In the genomic region with DNA sequence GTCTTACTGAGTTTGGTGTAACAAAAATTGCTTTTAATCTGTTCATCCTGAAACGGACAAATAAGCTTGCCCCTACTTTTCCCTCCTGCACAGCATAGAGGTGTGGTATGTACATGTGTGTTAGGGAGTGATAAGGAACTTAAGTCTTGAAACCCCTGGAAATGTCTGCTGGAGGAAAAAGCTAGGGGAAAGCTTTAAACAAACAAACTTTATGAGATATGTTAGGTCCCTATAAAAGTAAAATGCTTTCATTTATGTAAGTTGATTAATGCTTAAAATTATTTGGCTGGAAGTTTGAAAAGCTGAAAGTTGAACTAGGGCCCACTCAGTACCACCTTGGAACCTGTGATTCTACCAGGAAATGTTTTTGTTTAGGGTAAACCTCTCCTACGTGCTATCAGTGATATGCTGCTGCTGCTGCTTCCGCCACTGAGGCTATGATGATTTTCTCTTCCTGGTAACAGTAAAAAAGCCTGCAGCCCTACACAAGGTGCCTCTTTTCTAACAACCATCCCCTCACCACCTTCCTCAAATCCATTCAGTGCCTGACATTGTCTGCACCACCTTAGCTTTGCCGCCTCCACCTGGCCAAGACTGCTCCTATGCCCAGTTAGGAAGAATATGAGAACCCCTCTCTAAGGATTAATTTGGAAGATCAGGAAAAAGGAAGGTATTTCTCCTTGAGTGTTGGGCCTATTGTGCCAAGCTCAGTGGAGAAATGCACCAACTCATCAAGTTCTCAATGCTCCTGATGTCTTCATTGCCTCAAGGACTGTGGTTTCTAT, we compare ENCODE assay signal across 11 cellular contexts. TPM values are rescaled to one million over a fixed set of nuclear protein-coding genes. Genes with fewer than 3 reads are reported as not detected.
A peak's percentile ranks its signal among the peaks of the same experiment; 100 is the strongest.
DNase-seq lines count a peak whose midpoint lies in the region; ATAC-seq and TF ChIP-seq lines count a peak whose summit lies in the region.
"Had no signal": no experiment of that assay in that cellular context is flagged by ENCODE, and none has a peak within 500 bp of the region (broad histone marks: within the 10 kb centered on the region; RNA-seq: fewer than 3 reads in every experiment).

No MANE protein-coding gene starts in this region.

- H3K9me3 ChIP-seq in left ventricle myocardium inferior (replicated peaks) = no peaks in the 10 kb centered on the region
- H3K9me3 ChIP-seq in T-helper 17 cell (ENCODE audit: control insufficient read depth, low read length, poor library complexity, severe bottlenecking) = no peaks in the 10 kb centered on the region
- H3K9me3 ChIP-seq: pancreas had no signal

- ATAC-seq in T-helper 17 cell = no peak
- ATAC-seq: pancreas, T-cell had no signal

- peaks cover 51% of the 10 kb centered on the region for H3K4me1 ChIP-seq in left ventricle myocardium inferior

- no peak for TF ChIP-seq CTCF in left ventricle myocardium inferior (IDR thresholded peaks at IDR 0.05; ENCODE audit: borderline replicate concordance)
- TF ChIP-seq CTCF in epithelial cell of proximal tubule (conservative IDR thresholded peaks at IDR 0.05; ENCODE audit: low read depth, low read length) = peak; percentile 24
- TF ChIP-seq CTCF in type B pancreatic cell (conservative IDR thresholded peaks at IDR 0.05) = no peak

- no peak overlapping the region for H3K4me3 ChIP-seq in left ventricle myocardium inferior
- H3K4me3 ChIP-seq in epithelial cell of proximal tubule (ENCODE audit: low read depth, low read length) = no peak overlapping the region
- H3K4me3 ChIP-seq: pancreas had no signal

- H3K27me3 Mint-ChIP-seq in T-helper 17 cell (peaks cover 4% of the 10 kb centered on the region), type B pancreatic cell (peaks cover 7% of the 10 kb centered on the region)

- H3K27me3 ChIP-seq in left ventricle myocardium inferior (ENCODE audit: low read depth) = no peaks in the 10 kb centered on the region
- H3K27me3 ChIP-seq: pancreas had no signal

- DNase-seq in left ventricle myocardium inferior (no peak), cardiac septum (ENCODE audit: low spot score) (no peak), T-helper 17 cell (no peak), epithelial cell of proximal tubule (ENCODE audit: low read depth) (no peak), type B pancreatic cell (ENCODE audit: extremely low spot score, unreplicated experiment) (no peak), NCI-H2081 treated with DMSO at 0.1 percent for 48 hours (lab: John Stamatoyannopoulos, UW) (no peak), 8988T (no peak), HuH-7.5 (ENCODE audit: low spot score) (no peak)
- DNase-seq: NCI-H2171, pancreas had no signal

- intact Hi-C loops in left ventricle myocardium inferior (cut with micrococcal nuclease) (no loop called here), cardiac septum (cut with DNase I) (loop anchor here (5.0 kb wide), 1 partner anchor 72 kb away; no protein-coding TSS in a partner anchor)

- peak overlapping the region; percentile 27 for H3K27ac ChIP-seq in left ventricle myocardium inferior (replicated peaks)
- H3K27ac ChIP-seq: pancreas had no signal

- H3K36me3 Mint-ChIP-seq in T-helper 17 cell (ENCODE audit: low read depth) (peaks cover 4% of the 10 kb centered on the region), type B pancreatic cell (no peaks in the 10 kb centered on the region)
- H3K36me3 Mint-ChIP-seq: T-cell had no signal

- H3K27ac Mint-ChIP-seq in T-helper 17 cell (no peak overlapping the region), type B pancreatic cell (no peak overlapping the region)

- H3K4me1 Mint-ChIP-seq in T-helper 17 cell = peaks cover 25% of the 10 kb centered on the region
- H3K4me1 Mint-ChIP-seq in type B pancreatic cell (ENCODE audit: unreplicated experiment) = peaks cover 17% of the 10 kb centered on the region

- H3K4me3 Mint-ChIP-seq in T-helper 17 cell (peak overlapping the region; percentile 21), type B pancreatic cell (peak overlapping the region; percentile 18)

- H3K9me3 Mint-ChIP-seq in type B pancreatic cell = no peaks in the 10 kb centered on the region
- H3K9me3 Mint-ChIP-seq: T-cell had no signal

- no peaks in the 10 kb centered on the region for H3K36me3 ChIP-seq in left ventricle myocardium inferior
- H3K36me3 ChIP-seq: pancreas had no signal

RNA-seq across cellular contexts. Expression of a gene that starts 2.5 kb away (rescaled TPM):
- 21.7 TPM for total RNA-seq in left ventricle myocardium inferior
- total RNA-seq in cardiac septum = 26.2 TPM
- total RNA-seq in T-helper 17 cell = 1 to 10 TPM; 6.9 to 7.1 TPM
- 109 and 130 TPM in 2 replicates for total RNA-seq in epithelial cell of proximal tubule
- 38.8 and 48.5 TPM in 2 replicates for total RNA-seq in type B pancreatic cell (ENCODE audit: low replicate concordance)
